30 cellular contexts compared by ENCODE assay signal in genomic region chr11:84825140-84825539, GRCh38.
DNase-seq lines count a peak whose midpoint lies in the region; ATAC-seq and TF ChIP-seq lines count a peak whose summit lies in the region.
"Had no signal": no experiment of that assay in that cellular context is flagged by ENCODE, and none has a peak within 500 bp of the region (broad histone marks: within the 10 kb centered on the region; RNA-seq: fewer than 3 reads in every experiment).

No MANE protein-coding gene starts in this region.

- H3K9me3 ChIP-seq in breast epithelium = no peaks in the 10 kb centered on the region
- H3K9me3 ChIP-seq: ascending aorta, heart left ventricle, SK-N-SH, thyroid gland, uterus had no signal

- ATAC-seq in GM18520 (IDR thresholded peaks at IDR 0.05; ENCODE audit: unreplicated experiment) = no peak
- ATAC-seq in GM19463 (IDR thresholded peaks at IDR 0.05; ENCODE audit: unreplicated experiment) = no peak
- ATAC-seq: CD8-positive, alpha-beta T cell; esophagus mucosa; GM23338; heart left ventricle; natural killer cell treated with Interleukin-12 subunit alpha and Interleukin-12 subunit beta and Interleukin-15 and Interleukin-18, amount 100 ng/mL, for 72 hours had no signal

- intact Hi-C loops in breast epithelium (cut with DNase I; ENCODE audit: low total_unique reads) = loop anchor here (5.0 kb wide), 1 partner anchor 482 kb away; no protein-coding TSS in a partner anchor

- TF ChIP-seq POLR2A in breast epithelium (IDR thresholded peaks at IDR 0.05) = no peak

- in situ Hi-C loops in T47D (cut with HindIII; ENCODE audit: low pct_unique_long_range_greater_than_20kb, low sequenced_read_pairs) = no loop called here

- no peak overlapping the region for H3K27ac ChIP-seq in breast epithelium
- H3K27ac ChIP-seq: ascending aorta, heart left ventricle, uterus had no signal

- DNase-seq in T47D (ENCODE audit: low read depth in 1 of 2, low spot score in 1 of 2) (peak; percentile 14 to 74), breast epithelium (ENCODE audit: low spot score in 2 of 2) (no peak), NCI-H510A treated with DMSO at 0.1 percent for 48 hours (lab: John Stamatoyannopoulos, UW) (peak; percentile 22), fibroblast of villous mesenchyme (ENCODE audit: low read depth) (peak; percentile 2), retinal pigment epithelial cell (ENCODE audit: low read depth) (peak; percentile 38), NCI-H748 (lab: John Stamatoyannopoulos, UW; ENCODE audit: unreplicated experiment) (no peak)
- DNase-seq: activated CD4-positive, alpha-beta T cell treated with anti-CD3 and anti-CD28 coated beads, Interleukin-2, amount 50 U/mL, for 1 hour; activated CD4-positive, CD25-positive, alpha-beta regulatory T cell; activated effector memory CD4-positive, alpha-beta T cell treated with anti-CD3 and anti-CD28 coated beads, Interleukin-2, amount 50 U/mL, for 16 hours; activated naive CD8-positive, alpha-beta T cell treated with anti-CD3 and anti-CD28 coated beads, Interleukin-2, amount 10 ng/mL, durations not matched to agents 7 days and 5 days; activated T-cell treated with anti-CD3 and anti-CD28 coated beads, Interleukin-2, amount 50 U/mL, for 24 hours; CD8-positive, alpha-beta T cell; central memory CD4-positive, alpha-beta T cell; DMS 273 treated with DMSO at 0.1 percent for 48 hours; foreskin melanocyte; heart left ventricle; NCI-H1092 treated with DMSO at 0.1 percent for 48 hours; NCI-H187 treated with DMSO at 0.1 percent for 48 hours; NCI-H226; NCI-H774; SK-N-SH; stimulated activated CD4-positive, alpha-beta T cell treated with anti-CD3 and anti-CD28 coated beads, Interleukin-4, amount 100 ng/mL, for 1 hour; uterus had no signal

- no peaks in the 10 kb centered on the region for H3K4me1 ChIP-seq in breast epithelium
- H3K4me1 ChIP-seq: ascending aorta, uterus had no signal

- H3K27me3 ChIP-seq in breast epithelium = no peaks in the 10 kb centered on the region
- H3K27me3 ChIP-seq: ascending aorta, heart left ventricle, thyroid gland, uterus had no signal

- H3K4me3 ChIP-seq in breast epithelium (no peak overlapping the region), fibroblast of villous mesenchyme (ENCODE audit: low read depth, low read length) (no peak overlapping the region), retinal pigment epithelial cell (ENCODE audit: low read length) (no peak overlapping the region)
- H3K4me3 ChIP-seq: ascending aorta, GM23338, heart left ventricle, thyroid gland, uterus had no signal

- TF ChIP-seq CTCF in breast epithelium (IDR thresholded peaks at IDR 0.05) (no peak), fibroblast of villous mesenchyme (IDR thresholded peaks at IDR 0.05; ENCODE audit: insufficient read depth, low read depth, low read length) (no peak), retinal pigment epithelial cell (conservative IDR thresholded peaks at IDR 0.05; ENCODE audit: low read depth, low read length) (no peak)

- no peaks in the 10 kb centered on the region for H3K36me3 ChIP-seq in breast epithelium
- H3K36me3 ChIP-seq: ascending aorta, heart left ventricle, thyroid gland, uterus had no signal

Comparison
In these comparisons a context has a peak if more than half of its experiments do, and no peak if none do; other contexts are left out.
1. DNase-seq: peak in T47D (2 of 2), NCI-H510A treated with DMSO at 0.1 percent for 48 hours (single experiment), fibroblast of villous mesenchyme (single experiment) and retinal pigment epithelial cell (single experiment); none in breast epithelium (0 of 2) and NCI-H748 (single experiment).